Comparison of ENCODE assay signal across 29 cellular contexts in genomic region chr2:179057737-179058136, GRCh38. TPM values are rescaled to one million over a fixed set of nuclear protein-coding genes. Genes with fewer than 3 reads are reported as not detected.
DNase-seq lines count a peak whose midpoint lies in the region; ATAC-seq, FAIRE-seq and TF ChIP-seq lines count a peak whose summit lies in the region.
"Had no signal": no experiment of that assay in that cellular context is flagged by ENCODE, and none has a peak within 500 bp of the region (broad histone marks: within the 10 kb centered on the region; RNA-seq: fewer than 3 reads in every experiment).

No MANE protein-coding gene starts in this region.

- TF ChIP-seq EP300 in K562 (IDR thresholded peaks at IDR 0.05; ENCODE audit: low read length), result no peak

- H3K36me3 Mint-ChIP-seq in nephron (ENCODE audit: low read depth), result no peaks in the 10 kb centered on the region
- H3K36me3 Mint-ChIP-seq: activated naive CD8-positive, alpha-beta T cell treated with anti-CD3 and anti-CD28 coated beads, Interleukin-2, amount 10 ng/mL, durations not matched to agents 7 days and 5 days; CD8-positive, alpha-beta T cell; natural killer cell had no signal

- H3K9me3 ChIP-seq in DOHH2 (ENCODE audit: control insufficient read depth, insufficient read depth, low read length) (no peaks in the 10 kb centered on the region), HUES64 (ENCODE audit: insufficient read depth, low read depth, low read length) (no peaks in the 10 kb centered on the region), K562 (replicated peaks; ENCODE audit: control insufficient read depth, insufficient read depth, low read depth, low read length) (no peaks in the 10 kb centered on the region)
- H3K9me3 ChIP-seq: sigmoid colon, tibial nerve had no signal

- FAIRE-seq in K562 (lab: Jason Lieb, UNC), result no peak
- FAIRE-seq: GM18507, HepG2, TTC549 had no signal

- H2AFZ ChIP-seq in K562 (ENCODE audit: low read depth, low read length), result no peak overlapping the region

- H3K4me1 Mint-ChIP-seq in nephron, result peaks cover 26% of the 10 kb centered on the region
- H3K4me1 Mint-ChIP-seq: activated naive CD8-positive, alpha-beta T cell treated with anti-CD3 and anti-CD28 coated beads, Interleukin-2, amount 10 ng/mL, durations not matched to agents 7 days and 5 days; natural killer cell; stimulated activated naive CD8-positive, alpha-beta T cell treated with anti-CD3 and anti-CD28 coated beads, Interleukin-15, amount 100 ng/mL, for 72 hours had no signal

- H4K20me1 ChIP-seq in DOHH2 (ENCODE audit: control insufficient read depth, insufficient read depth, low read depth, low read length), result no peaks in the 10 kb centered on the region
- H4K20me1 ChIP-seq in K562 (replicated peaks; ENCODE audit: control insufficient read depth, insufficient read depth, low read length), result no peaks in the 10 kb centered on the region

- in situ Hi-C loops in K562 (cut with MboI), result no loop called here

- peaks cover 6% of the 10 kb centered on the region for H3K27me3 Mint-ChIP-seq in nephron (ENCODE audit: low read depth)
- H3K27me3 Mint-ChIP-seq: activated CD8-positive, alpha-beta T cell treated with anti-CD3 and anti-CD28 coated beads for 36 hours; activated naive CD8-positive, alpha-beta T cell treated with anti-CD3 and anti-CD28 coated beads, Interleukin-2, amount 10 ng/mL, durations not matched to agents 7 days and 5 days; stimulated activated naive CD8-positive, alpha-beta T cell treated with anti-CD3 and anti-CD28 coated beads, Interleukin-15, amount 100 ng/mL, for 72 hours had no signal

- TF ChIP-seq CTCF in DOHH2 (IDR thresholded peaks at IDR 0.05; ENCODE audit: low read depth, low read length, poor library complexity, severe bottlenecking), result no peak
- TF ChIP-seq CTCF in K562 (IDR thresholded peaks at IDR 0.05 in 2 of 3, conservative IDR thresholded peaks at IDR 0.05 in 1 of 3; ENCODE audit: insufficient read depth in 2 of 3, low read depth in 1 of 3, low read length in 3 of 3), result no peak
- TF ChIP-seq CTCF in nephron (IDR thresholded peaks at IDR 0.05; ENCODE audit: unreplicated experiment in 3 of 3), result no peak

- BruUV-seq in K562 (replicated peaks; lab: Mats Ljungman, UMichigan), result no TSS peak

- H3K27ac ChIP-seq in DOHH2 (ENCODE audit: low read depth, low read length) (peak overlapping the region; percentile 88), HUES64 (ENCODE audit: low read depth, low read length) (peak overlapping the region; percentile 14; the same call in 1 of the 2 replicates), K562 (ENCODE audit: extremely low read depth, low read depth, low read length) (no peak overlapping the region)
- H3K27ac ChIP-seq: sigmoid colon had no signal

- ATAC-seq in K562 (no peak), GM18873 (IDR thresholded peaks at IDR 0.05; ENCODE audit: low FRiP score, unreplicated experiment) (no peak), GM18520 (IDR thresholded peaks at IDR 0.05; ENCODE audit: unreplicated experiment) (no peak), HG02885 (IDR thresholded peaks at IDR 0.05; ENCODE audit: poor library complexity, unreplicated experiment) (no peak), esophagus mucosa (no peak)
- ATAC-seq: activated CD8-positive, alpha-beta T cell treated with anti-CD3 and anti-CD28 coated beads for 36 hours; CD8-positive, alpha-beta T cell; natural killer cell; stimulated activated naive CD8-positive, alpha-beta T cell treated with anti-CD3 and anti-CD28 coated beads, Interleukin-15, amount 100 ng/mL, for 72 hours had no signal

- no peaks in the 10 kb centered on the region for H3K9me1 ChIP-seq in K562 (ENCODE audit: control insufficient read depth, insufficient read depth, low read length)

- TF ChIP-seq POLR2A in K562 (conservative IDR thresholded peaks at IDR 0.05), result no peak

- peak overlapping the region; percentile 70 for H3K4me2 ChIP-seq in DOHH2 (ENCODE audit: low read length)
- no peak overlapping the region for H3K4me2 ChIP-seq in K562 (ENCODE audit: insufficient read depth, low read length)

- H3K9me2 ChIP-seq in DOHH2 (replicated peaks; ENCODE audit: control insufficient read depth, low read length), result no peaks in the 10 kb centered on the region

- peak overlapping the region; percentile 68 to 88 (median 85) for H3K27ac Mint-ChIP-seq in nephron
- H3K27ac Mint-ChIP-seq: activated CD8-positive, alpha-beta T cell treated with anti-CD3 and anti-CD28 coated beads for 36 hours; activated naive CD8-positive, alpha-beta T cell treated with anti-CD3 and anti-CD28 coated beads, Interleukin-2, amount 10 ng/mL, durations not matched to agents 7 days and 5 days; natural killer cell had no signal

- H3K27me3 ChIP-seq in DOHH2 (ENCODE audit: control insufficient read depth, low read length) (no peaks in the 10 kb centered on the region), HUES64 (ENCODE audit: insufficient read depth, low read length) (no peaks in the 10 kb centered on the region), K562 (ENCODE audit: control insufficient read depth in 2 of 2, insufficient read depth in 2 of 2, low read length in 2 of 2) (no peaks in the 10 kb centered on the region)
- H3K27me3 ChIP-seq: sigmoid colon, tibial nerve had no signal

- WGBS in HUES64, result 86% methylated on average over 5 of the region's 5 CpGs
- WGBS in K562 (ENCODE audit: insufficient coverage, low coverage, missing lambda C conversion rate), result 3% methylated on average over 5 of the region's 5 CpGs

- H3K9me3 Mint-ChIP-seq in nephron, result peaks cover 4% of the 10 kb centered on the region
- H3K9me3 Mint-ChIP-seq: activated naive CD8-positive, alpha-beta T cell treated with anti-CD3 and anti-CD28 coated beads, Interleukin-2, amount 10 ng/mL, durations not matched to agents 7 days and 5 days; CD8-positive, alpha-beta T cell; natural killer cell; stimulated activated naive CD8-positive, alpha-beta T cell treated with anti-CD3 and anti-CD28 coated beads, Interleukin-15, amount 100 ng/mL, for 72 hours had no signal

- H3K4me1 ChIP-seq in DOHH2 (ENCODE audit: control insufficient read depth, low read length) (peaks cover 29% of the 10 kb centered on the region), HUES64 (ENCODE audit: insufficient read depth, low read length) (peaks cover 21% of the 10 kb centered on the region), K562 (replicated peaks in 1 of 2; ENCODE audit: control insufficient read depth in 2 of 2, insufficient read depth in 2 of 2, low read length in 2 of 2) (no peaks in the 10 kb centered on the region)

- H3K9ac ChIP-seq in HUES64 (ENCODE audit: low read depth, low read length), result no peak overlapping the region
- no peak overlapping the region for H3K9ac ChIP-seq in K562 (ENCODE audit: insufficient read depth in 1 of 2, low read depth in 2 of 2, low read length in 2 of 2)

- POLR2A ChIA-PET in K562 (lab: Yijun Ruan, JAX), result interaction anchor here (0.6 kb wide), 1 partner anchor 21 kb away, joined by 3 read pairs; no protein-coding TSS in a partner anchor

- H3K4me3 Mint-ChIP-seq in nephron, result no peak overlapping the region
- H3K4me3 Mint-ChIP-seq: activated CD8-positive, alpha-beta T cell treated with anti-CD3 and anti-CD28 coated beads for 36 hours; activated naive CD8-positive, alpha-beta T cell treated with anti-CD3 and anti-CD28 coated beads, Interleukin-2, amount 10 ng/mL, durations not matched to agents 7 days and 5 days; CD8-positive, alpha-beta T cell; natural killer cell; stimulated activated naive CD8-positive, alpha-beta T cell treated with anti-CD3 and anti-CD28 coated beads, Interleukin-15, amount 100 ng/mL, for 72 hours had no signal

- H3F3A ChIP-seq in DOHH2 (ENCODE audit: control insufficient read depth, insufficient read depth), result peaks cover 6% of the 10 kb centered on the region; the same call in 1 of the 2 replicates

- H3K79me2 ChIP-seq in DOHH2 (ENCODE audit: control insufficient read depth, low read length) (no peaks in the 10 kb centered on the region), K562 (ENCODE audit: control insufficient read depth, insufficient read depth, low read length) (no peaks in the 10 kb centered on the region)

- no peak for DNase-seq in K562 (ENCODE audit: extremely low read depth in 1 of 4, low spot score in 3 of 4)
- DNase-seq: activated CD4-positive, alpha-beta T cell treated with anti-CD3 and anti-CD28 coated beads for 1 hour; activated CD8-positive, alpha-beta T cell treated with anti-CD3 and anti-CD28 coated beads for 36 hours; activated effector memory CD4-positive, alpha-beta T cell treated with Interleukin-2 at 50 U/mL for 16 hours; activated naive CD8-positive, alpha-beta T cell treated with anti-CD3 and anti-CD28 coated beads, Interleukin-2, amount 10 ng/mL, durations not matched to agents 7 days and 5 days; CD8-positive, alpha-beta T cell; DMS53; foreskin fibroblast; GF-D8; left cardiac atrium; natural killer cell; NCI-H187; posterior cingulate gyrus; sigmoid colon; stimulated activated naive CD8-positive, alpha-beta T cell treated with anti-CD3 and anti-CD28 coated beads, Interleukin-15, amount 100 ng/mL, for 72 hours; T-helper 1 cell had no signal

- TF ChIP-seq RAD21 in K562 (CRISPR knock-in tag; conservative IDR thresholded peaks at IDR 0.05 in 1 of 2, IDR thresholded peaks at IDR 0.05 in 1 of 2), result no peak

- CTCF ChIA-PET in K562 (lab: Yijun Ruan, JAX; ENCODE audit: low intra/inter-chr PET ratio), result no interaction called here

- peak overlapping the region; percentile 58; the same call in 1 of the 2 replicates for H3K4me3 ChIP-seq in DOHH2 (ENCODE audit: low read length)
- H3K4me3 ChIP-seq in HUES64 (ENCODE audit: low read length), result no peak overlapping the region
- no peak overlapping the region for H3K4me3 ChIP-seq in K562
- H3K4me3 ChIP-seq: sigmoid colon, tibial nerve had no signal

- H3K36me3 ChIP-seq in DOHH2 (ENCODE audit: control insufficient read depth, low read length) (no peaks in the 10 kb centered on the region), HUES64 (ENCODE audit: insufficient read depth, low read length) (no peaks in the 10 kb centered on the region), K562 (ENCODE audit: control insufficient read depth, insufficient read depth, low read length) (no peaks in the 10 kb centered on the region)
- H3K36me3 ChIP-seq: sigmoid colon, tibial nerve had no signal

- intact Hi-C loops in K562 (cut with micrococcal nuclease), result no loop called here

RNA-seq across cellular contexts. Expression of gene CCDC141, which starts 7.8 kb away (rescaled TPM):
- polyA plus RNA-seq in HUES64 (2013, experiment 1 of 2), result 2.3 TPM
- 2.3 TPM for polyA plus RNA-seq in HUES64 (2013, experiment 2 of 2)
- total RNA-seq in K562 (2011; cell fraction: chromatin; rRNA removed; ENCODE audit: low replicate concordance), result not detected in 2 replicates
- total RNA-seq in K562 (2011; cell fraction: nucleolus; rRNA removed), result not detected in 2 replicates
- total RNA-seq in K562 (2011; cell fraction: nucleoplasm; rRNA removed), result not detected in 2 replicates
- total RNA-seq in K562 (2014; rRNA removed), result not detected in 2 replicates
- not detected in 2 replicates for total RNA-seq in K562 (2014; rRNA removed; fragmentation: Illumina TruSeq; extraction: Trizol)
- not detected in 2 replicates for total RNA-seq in K562 (2015; rRNA removed; fragmentation: Illumina TruSeq; extraction: Trizol)
- 0.09 TPM in 2 replicates for total RNA-seq in K562 (2021)
- not detected in 2 replicates for polyA plus RNA-seq in K562 (2011; rRNA removed)
- polyA plus RNA-seq in K562 (2011; cell fraction: cytosol; rRNA removed), result not detected in 2 replicates
- polyA plus RNA-seq in K562 (2011; cell fraction: nucleus; rRNA removed), result not detected in 2 replicates
- polyA plus RNA-seq in K562 (2012), result not detected in 2 replicates
- not detected in 2 replicates for polyA plus RNA-seq in K562 (2014; fragmentation: Illumina TruSeq; extraction: Trizol)
- not detected for polyA plus RNA-seq in K562 (2014; fragmentation: Nextera tagmentation; extraction: Ambion mirVana)
- polyA plus RNA-seq in K562 (2014; rRNA removed), result not detected in 2 replicates
- not detected in 2 replicates for polyA minus RNA-seq in K562 (2011; rRNA and poly(A)+ RNA removed)
- polyA minus RNA-seq in K562 (2011; cell fraction: cytosol; rRNA and poly(A)+ RNA removed), result not detected in 2 replicates
- polyA minus RNA-seq in K562 (2011; cell fraction: nucleus; rRNA and poly(A)+ RNA removed), result not detected in 2 replicates
- total RNA-seq in esophagus mucosa, result 0.28 TPM
- total RNA-seq: chondrocyte, epithelial cell of proximal tubule, HepG2 had no signal
- polyA plus RNA-seq: HepG2 had no signal
